In genomic region chrX:17888421-17888820, GRCh38 we compare ENCODE assay signal across 2 cellular contexts.
TF ChIP-seq lines count a peak whose summit lies in the region.

No MANE protein-coding gene starts in this region.

TF ChIP-seq in SK-N-SH, 30 proteins besides CTCF, POLR2A, EP300 and RAD21 (continued from another document):
- TF ChIP-seq REST (IDR thresholded peaks at IDR 0.05; ENCODE audit: low read depth, low read length) (no peak), TEAD4 (IDR thresholded peaks at IDR 0.05; ENCODE audit: borderline replicate concordance, insufficient read depth) (no peak), ELF1 (IDR thresholded peaks at IDR 0.05) (no peak), MAX (IDR thresholded peaks at IDR 0.05; ENCODE audit: low read depth) (no peak), USF2 (IDR thresholded peaks at IDR 0.05; ENCODE audit: borderline replicate concordance, low read depth, low read length) (no peak), SMC3 (IDR thresholded peaks at IDR 0.05; ENCODE audit: low read depth, low read length) (no peak), RCOR1 (IDR thresholded peaks at IDR 0.05; ENCODE audit: low read length) (no peak), FOXJ3 (CRISPR knock-in tag; IDR thresholded peaks at IDR 0.05) (no peak), RFX5 (IDR thresholded peaks at IDR 0.05; ENCODE audit: low read length) (no peak), NFIC (IDR thresholded peaks at IDR 0.05; ENCODE audit: borderline replicate concordance) (no peak), POLR2AphosphoS5 (IDR thresholded peaks at IDR 0.05; ENCODE audit: low read depth, low read length) (no peak), CHD2 (IDR thresholded peaks at IDR 0.05; ENCODE audit: low read length, partially characterized antibody) (no peak), YY1 (IDR thresholded peaks at IDR 0.05; ENCODE audit: low read depth) (no peak), FOXM1 (IDR thresholded peaks at IDR 0.05; ENCODE audit: low read depth) (no peak), PBX3 (IDR thresholded peaks at IDR 0.05) (no peak), RXRA (IDR thresholded peaks at IDR 0.05; ENCODE audit: borderline replicate concordance, low read depth) (no peak)

TF ChIP-seq in SK-N-SH treated with all-trans-retinoic acid at 6 μM for 48 hours, 23 proteins besides CTCF, POLR2A, EP300 and RAD21 (continued from another document):
- no peak for TF ChIP-seq TOX (CRISPR knock-in tag; IDR thresholded peaks at IDR 0.05; ENCODE audit: borderline replicate concordance)
- TF ChIP-seq BACH2 (CRISPR knock-in tag; IDR thresholded peaks at IDR 0.05; ENCODE audit: borderline replicate concordance), result no peak
- no peak for TF ChIP-seq TCF4 (CRISPR knock-in tag; IDR thresholded peaks at IDR 0.05; ENCODE audit: borderline replicate concordance)
